40 cellular contexts compared by ENCODE assay signal in the genomic region with DNA sequence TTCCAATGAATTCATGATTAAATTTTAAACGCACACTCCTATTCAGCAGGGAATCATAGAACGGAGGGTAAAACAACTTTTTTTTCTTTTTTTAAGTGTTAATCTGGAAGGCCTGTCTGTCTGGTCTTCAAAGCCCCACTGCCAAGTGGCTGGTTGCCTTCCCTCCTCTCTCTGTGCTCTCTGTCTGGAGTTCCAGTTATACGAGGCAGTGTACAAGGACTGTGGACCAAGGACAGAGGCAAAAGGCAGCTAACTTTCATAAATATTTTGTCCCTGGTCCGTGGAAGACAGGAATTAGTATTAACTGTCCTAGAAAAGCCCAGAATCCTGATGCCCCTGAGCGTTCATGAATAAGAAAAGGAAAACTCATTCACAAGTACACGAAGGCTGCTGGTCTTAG.
"Had no signal": no experiment of that assay in that cellular context is flagged by ENCODE, and none has a peak within 500 bp of the region (broad histone marks: within the 10 kb centered on the region; RNA-seq: fewer than 3 reads in every experiment).

No MANE protein-coding gene starts in this region.

- H3K27ac ChIP-seq: adrenal gland, ascending aorta, body of pancreas, brain microvascular endothelial cell, breast epithelium, cardiac muscle cell had no signal

- H3K4me3 Mint-ChIP-seq: activated naive CD4-positive, alpha-beta T cell treated with anti-CD3 and anti-CD28 coated beads for 36 hours; activated naive CD4-positive, alpha-beta T cell treated with anti-CD3 and anti-CD28 coated beads, Interleukin-2, amount 10 ng/mL, durations not matched to agents 7 days and 5 days; activated naive CD4-positive, alpha-beta T cell treated with anti-CD3 and anti-CD28 coated beads, Interleukin-2, amount 50 U/mL, for 24 hours; activated naive CD8-positive, alpha-beta T cell; activated naive CD8-positive, alpha-beta T cell treated with anti-CD3 and anti-CD28 coated beads for 36 hours; activated naive CD8-positive, alpha-beta T cell treated with anti-CD3 and anti-CD28 coated beads, Interleukin-2, amount 10 ng/mL, durations not matched to agents 7 days and 5 days; activated naive CD8-positive, alpha-beta T cell treated with anti-CD3 and anti-CD28 coated beads, Interleukin-2, amount 50 U/mL, for 24 hours; activated T-cell treated with anti-CD3 and anti-CD28 coated beads, Interleukin-2, amount 50 U/mL, for 24 hours; activated T-cell treated with anti-CD3 and anti-CD28 coated beads, Interleukin-2, amount 50 U/mL, for 72 hours; activated T-helper 1 cell treated with anti-CD3 and anti-CD28 coated beads, Interleukin-12 subunit alpha, Interleukin-12 subunit beta, Interleukin-2, Interleukin-4 antibody, amounts not matched to agents 30 ng/mL and 10 ng/mL and 1 ng/mL, durations not matched to agents 14 hours and 24 hours and 36 hours; activated T-helper 17 cell treated with anti-CD3 and anti-CD28 coated beads, Interleukin-2, amount 50 U/mL, for 72 hours; brain; central memory CD8-positive, alpha-beta T cell had no signal

- H3K4me1 ChIP-seq: adrenal gland, ascending aorta, breast epithelium had no signal

- FAIRE-seq: astrocyte, bronchial epithelial cell had no signal

- H3K9me3 Mint-ChIP-seq: activated naive CD4-positive, alpha-beta T cell treated with anti-CD3 and anti-CD28 coated beads for 36 hours; activated naive CD4-positive, alpha-beta T cell treated with anti-CD3 and anti-CD28 coated beads, Interleukin-2, amount 10 ng/mL, durations not matched to agents 7 days and 5 days; activated naive CD4-positive, alpha-beta T cell treated with anti-CD3 and anti-CD28 coated beads, Interleukin-2, amount 50 U/mL, for 24 hours; activated naive CD4-positive, alpha-beta T cell treated with anti-CD3 and anti-CD28 coated beads, Interleukin-2, amount 50 U/mL, for 72 hours; activated naive CD8-positive, alpha-beta T cell treated with anti-CD3 and anti-CD28 coated beads for 36 hours; activated naive CD8-positive, alpha-beta T cell treated with anti-CD3 and anti-CD28 coated beads, Interleukin-2, amount 10 ng/mL, durations not matched to agents 7 days and 5 days; activated naive CD8-positive, alpha-beta T cell treated with anti-CD3 and anti-CD28 coated beads, Interleukin-2, amount 50 U/mL, for 24 hours; activated T-cell treated with anti-CD3 and anti-CD28 coated beads, Interleukin-2, amount 50 U/mL, for 24 hours; activated T-cell treated with anti-CD3 and anti-CD28 coated beads, Interleukin-2, amount 50 U/mL, for 72 hours; activated T-helper 1 cell treated with anti-CD3 and anti-CD28 coated beads, Interleukin-12 subunit alpha, Interleukin-12 subunit beta, Interleukin-2, Interleukin-4 antibody, amounts not matched to agents 30 ng/mL and 10 ng/mL and 1 ng/mL, durations not matched to agents 14 hours and 24 hours and 36 hours; activated T-helper 17 cell treated with anti-CD3 and anti-CD28 coated beads, Interleukin-2, amount 50 U/mL, for 72 hours; activated T-helper 2 cell treated with anti-CD3 and anti-CD28 coated beads, Interferon-gamma antibody, Interleukin-2, Interleukin-4, amounts not matched to agents 10 μg/mL and 5 μg/mL and 100 μg/mL, durations not matched to agents 14 hours and 24 hours and 36 hours; brain; central memory CD8-positive, alpha-beta T cell had no signal

- H3K27me3 ChIP-seq: adrenal gland, ascending aorta, body of pancreas, brain microvascular endothelial cell, breast epithelium, cardiac muscle cell had no signal

- H3K9me3 ChIP-seq: adrenal gland, ascending aorta, body of pancreas, breast epithelium had no signal

- H3K36me3 ChIP-seq: adrenal gland, ascending aorta, brain microvascular endothelial cell, breast epithelium, cardiac muscle cell had no signal

- H3K27ac Mint-ChIP-seq: activated naive CD4-positive, alpha-beta T cell treated with anti-CD3 and anti-CD28 coated beads for 36 hours; activated naive CD4-positive, alpha-beta T cell treated with anti-CD3 and anti-CD28 coated beads, Interleukin-2, amount 10 ng/mL, durations not matched to agents 7 days and 5 days; activated naive CD4-positive, alpha-beta T cell treated with anti-CD3 and anti-CD28 coated beads, Interleukin-2, amount 50 U/mL, for 24 hours; activated naive CD4-positive, alpha-beta T cell treated with anti-CD3 and anti-CD28 coated beads, Interleukin-2, amount 50 U/mL, for 72 hours; activated naive CD8-positive, alpha-beta T cell; activated naive CD8-positive, alpha-beta T cell treated with anti-CD3 and anti-CD28 coated beads for 36 hours; activated naive CD8-positive, alpha-beta T cell treated with anti-CD3 and anti-CD28 coated beads, Interleukin-2, amount 10 ng/mL, durations not matched to agents 7 days and 5 days; activated naive CD8-positive, alpha-beta T cell treated with anti-CD3 and anti-CD28 coated beads, Interleukin-2, amount 50 U/mL, for 24 hours; activated T-cell treated with anti-CD3 and anti-CD28 coated beads, Interleukin-2, amount 50 U/mL, for 24 hours; activated T-cell treated with anti-CD3 and anti-CD28 coated beads, Interleukin-2, amount 50 U/mL, for 72 hours; activated T-helper 1 cell treated with anti-CD3 and anti-CD28 coated beads, Interleukin-12 subunit alpha, Interleukin-12 subunit beta, Interleukin-2, Interleukin-4 antibody, amounts not matched to agents 30 ng/mL and 10 ng/mL and 1 ng/mL, durations not matched to agents 14 hours and 24 hours and 36 hours; activated T-helper 17 cell treated with anti-CD3 and anti-CD28 coated beads, Interleukin-2, amount 50 U/mL, for 72 hours; activated T-helper 2 cell treated with anti-CD3 and anti-CD28 coated beads, Interferon-gamma antibody, Interleukin-2, Interleukin-4, amounts not matched to agents 10 μg/mL and 5 μg/mL and 100 μg/mL, durations not matched to agents 14 hours and 24 hours and 36 hours; brain had no signal

- ATAC-seq: activated naive CD4-positive, alpha-beta T cell treated with anti-CD3 and anti-CD28 coated beads, Interleukin-2, amount 50 U/mL, for 72 hours; activated naive CD8-positive, alpha-beta T cell treated with anti-CD3 and anti-CD28 coated beads, Interleukin-2, amount 50 U/mL, for 24 hours; activated T-cell treated with anti-CD3 and anti-CD28 coated beads, Interleukin-2, amount 50 U/mL, for 72 hours; activated T-helper 17 cell treated with anti-CD3 and anti-CD28 coated beads, Interleukin-2, amount 50 U/mL, for 72 hours; body of pancreas had no signal

- H3K4me1 Mint-ChIP-seq: activated naive CD4-positive, alpha-beta T cell treated with anti-CD3 and anti-CD28 coated beads, Interleukin-2, amount 10 ng/mL, durations not matched to agents 7 days and 5 days; activated naive CD4-positive, alpha-beta T cell treated with anti-CD3 and anti-CD28 coated beads, Interleukin-2, amount 50 U/mL, for 24 hours; activated naive CD8-positive, alpha-beta T cell treated with anti-CD3 and anti-CD28 coated beads for 36 hours; activated naive CD8-positive, alpha-beta T cell treated with anti-CD3 and anti-CD28 coated beads, Interleukin-2, amount 10 ng/mL, durations not matched to agents 7 days and 5 days; activated naive CD8-positive, alpha-beta T cell treated with anti-CD3 and anti-CD28 coated beads, Interleukin-2, amount 50 U/mL, for 24 hours; activated T-helper 17 cell treated with anti-CD3 and anti-CD28 coated beads, Interleukin-2, amount 50 U/mL, for 72 hours; central memory CD8-positive, alpha-beta T cell had no signal

- DNase-seq: activated effector memory CD4-positive, alpha-beta T cell treated with anti-CD3 and anti-CD28 coated beads, Interleukin-2, amount 50 U/mL, for 16 hours; activated effector memory CD4-positive, alpha-beta T cell treated with Interleukin-2 at 50 U/mL for 16 hours; activated gamma-delta T cell; activated gamma-delta T cell treated with Interleukin-2 at 50 U/mL for 16 hours; activated naive CD4-positive, alpha-beta T cell; activated naive CD4-positive, alpha-beta T cell treated with anti-CD3 and anti-CD28 coated beads for 36 hours; activated naive CD4-positive, alpha-beta T cell treated with anti-CD3 and anti-CD28 coated beads, Interleukin-2, amount 10 ng/mL, durations not matched to agents 7 days and 5 days; activated naive CD4-positive, alpha-beta T cell treated with anti-CD3 and anti-CD28 coated beads, Interleukin-2, amount 50 U/mL, for 16 hours; activated naive CD4-positive, alpha-beta T cell treated with Interleukin-2 at 50 U/mL for 16 hours; activated naive CD8-positive, alpha-beta T cell treated with anti-CD3 and anti-CD28 coated beads for 36 hours; activated naive CD8-positive, alpha-beta T cell treated with anti-CD3 and anti-CD28 coated beads, Interleukin-2, amount 10 ng/mL, durations not matched to agents 7 days and 5 days; activated naive CD8-positive, alpha-beta T cell treated with anti-CD3 and anti-CD28 coated beads, Interleukin-2, amount 50 U/mL, for 24 hours; activated T-cell treated with anti-CD3 and anti-CD28 coated beads for 4 hours; activated T-cell treated with anti-CD3 and anti-CD28 coated beads, Interleukin-2, amount 50 U/mL, for 1 hour; activated T-cell treated with anti-CD3 and anti-CD28 coated beads, Interleukin-2, amount 50 U/mL, for 24 hours; activated T-cell treated with anti-CD3 and anti-CD28 coated beads, Interleukin-2, amount 50 U/mL, for 48 hours; activated T-cell treated with anti-CD3 and anti-CD28 coated beads, Interleukin-2, amount 50 U/mL, for 72 hours; adrenal gland; amniotic stem cell; amygdala; anterior cingulate cortex; aorta; body of pancreas; brain microvascular endothelial cell; caudate nucleus; central memory CD4-positive, alpha-beta T cell; cerebellar nuclear complex had no signal

- H3K4me3 ChIP-seq: adrenal gland, ascending aorta, body of pancreas, breast epithelium, cardiac muscle cell had no signal

- H3K27me3 Mint-ChIP-seq: activated naive CD4-positive, alpha-beta T cell treated with anti-CD3 and anti-CD28 coated beads, Interleukin-2, amount 10 ng/mL, durations not matched to agents 7 days and 5 days; activated naive CD4-positive, alpha-beta T cell treated with anti-CD3 and anti-CD28 coated beads, Interleukin-2, amount 50 U/mL, for 24 hours; central memory CD8-positive, alpha-beta T cell had no signal

- H3K36me3 Mint-ChIP-seq: activated naive CD4-positive, alpha-beta T cell treated with anti-CD3 and anti-CD28 coated beads, Interleukin-2, amount 10 ng/mL, durations not matched to agents 7 days and 5 days; activated naive CD4-positive, alpha-beta T cell treated with anti-CD3 and anti-CD28 coated beads, Interleukin-2, amount 50 U/mL, for 24 hours; activated naive CD4-positive, alpha-beta T cell treated with anti-CD3 and anti-CD28 coated beads, Interleukin-2, amount 50 U/mL, for 72 hours; activated naive CD8-positive, alpha-beta T cell; activated naive CD8-positive, alpha-beta T cell treated with anti-CD3 and anti-CD28 coated beads for 36 hours; activated naive CD8-positive, alpha-beta T cell treated with anti-CD3 and anti-CD28 coated beads, Interleukin-2, amount 10 ng/mL, durations not matched to agents 7 days and 5 days; brain had no signal
